ENCODE assay signal across 8 cellular contexts in the genomic region with DNA sequence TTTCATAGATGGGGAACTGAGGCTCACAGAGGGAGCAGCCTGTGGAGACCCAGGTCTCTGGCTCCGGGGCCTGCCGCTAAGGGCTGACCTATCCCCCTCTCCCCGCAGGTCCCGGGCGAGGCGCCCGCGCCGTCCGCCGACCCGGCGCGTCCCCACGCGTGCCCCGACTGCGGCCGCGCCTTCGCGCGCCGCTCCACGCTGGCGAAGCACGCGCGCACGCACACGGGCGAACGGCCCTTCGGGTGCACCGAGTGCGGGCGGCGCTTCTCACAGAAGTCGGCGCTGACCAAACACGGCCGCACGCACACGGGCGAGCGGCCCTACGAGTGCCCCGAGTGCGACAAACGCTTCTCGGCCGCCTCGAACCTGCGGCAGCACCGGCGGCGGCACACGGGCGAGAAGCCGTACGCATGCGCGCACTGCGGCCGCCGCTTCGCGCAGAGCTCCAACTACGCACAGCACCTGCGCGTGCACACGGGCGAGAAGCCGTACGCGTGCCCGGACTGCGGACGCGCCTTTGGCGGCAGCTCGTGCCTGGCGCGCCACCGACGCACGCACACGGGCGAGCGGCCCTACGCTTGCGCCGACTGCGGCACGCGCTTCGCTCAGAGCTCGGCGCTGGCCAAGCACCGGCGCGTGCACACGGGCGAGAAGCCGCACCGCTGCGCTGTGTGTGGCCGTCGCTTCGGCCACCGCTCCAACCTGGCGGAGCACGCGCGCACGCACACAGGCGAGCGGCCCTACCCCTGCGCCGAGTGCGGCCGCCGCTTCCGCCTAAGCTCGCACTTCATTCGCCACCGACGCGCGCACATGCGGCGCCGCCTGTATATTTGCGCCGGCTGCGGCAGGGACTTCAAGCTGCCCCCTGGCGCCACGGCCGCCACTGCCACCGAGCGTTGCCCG. TPM values are rescaled to one million over a fixed set of nuclear protein-coding genes. Genes with fewer than 3 reads are reported as not detected.
DNase-seq lines count a peak whose midpoint lies in the region; ATAC-seq and TF ChIP-seq lines count a peak whose summit lies in the region.

No MANE protein-coding gene starts in this region.

- peaks cover 15% of the 10 kb centered on the region for H3K4me1 ChIP-seq in CD4-positive, alpha-beta memory T cell (ENCODE audit: insufficient read depth, low read length)
- H3K4me1 ChIP-seq in Peyer's patch = peaks cover 0 to 11% (median 1%) of the 10 kb centered on the region in 4 donors

- H3K9me3 Mint-ChIP-seq in CD4-positive, alpha-beta memory T cell = no peaks in the 10 kb centered on the region
- H3K9me3 Mint-ChIP-seq in nephron progenitor cell = no peaks in the 10 kb centered on the region
- H3K9me3 Mint-ChIP-seq in stimulated activated naive CD8-positive, alpha-beta T cell treated with anti-CD3 and anti-CD28 coated beads, Interleukin-15, Interleukin-2, amounts not matched to agents 100 ng/mL and 50 ng/mL, for 24 hours = no peaks in the 10 kb centered on the region

- no peaks in the 10 kb centered on the region for H3K9me3 ChIP-seq in CD4-positive, alpha-beta memory T cell (ENCODE audit: control insufficient read depth in 1 of 2, low read length in 2 of 2)
- H3K9me3 ChIP-seq in Peyer's patch = no peaks in the 10 kb centered on the region

- H3K27me3 Mint-ChIP-seq in CD4-positive, alpha-beta memory T cell = no peaks in the 10 kb centered on the region
- H3K27me3 Mint-ChIP-seq in nephron progenitor cell (ENCODE audit: low read depth, poor library complexity) = peaks cover 6% of the 10 kb centered on the region
- H3K27me3 Mint-ChIP-seq in stimulated activated naive CD8-positive, alpha-beta T cell treated with anti-CD3 and anti-CD28 coated beads, Interleukin-15, Interleukin-2, amounts not matched to agents 100 ng/mL and 50 ng/mL, for 24 hours = no peaks in the 10 kb centered on the region

- peak overlapping the region in 4 of 7 donors; percentile 56 to 90 (median 80) for H3K27ac Mint-ChIP-seq in CD4-positive, alpha-beta memory T cell
- H3K27ac Mint-ChIP-seq in nephron progenitor cell = no peak overlapping the region
- H3K27ac Mint-ChIP-seq in stimulated activated naive CD8-positive, alpha-beta T cell treated with anti-CD3 and anti-CD28 coated beads, Interleukin-15, Interleukin-2, amounts not matched to agents 100 ng/mL and 50 ng/mL, for 24 hours = peak overlapping the region; percentile 36

- peak overlapping the region; percentile 39 to 85 (median 68) for H3K4me3 Mint-ChIP-seq in CD4-positive, alpha-beta memory T cell
- peak overlapping the region; percentile 63 for H3K4me3 Mint-ChIP-seq in nephron progenitor cell
- peak overlapping the region; percentile 67 for H3K4me3 Mint-ChIP-seq in stimulated activated naive CD8-positive, alpha-beta T cell treated with anti-CD3 and anti-CD28 coated beads, Interleukin-15, Interleukin-2, amounts not matched to agents 100 ng/mL and 50 ng/mL, for 24 hours

- DNase-seq in CD4-positive, alpha-beta memory T cell = peak; percentile 89 to 93 (median 91)
- DNase-seq in HL-60 (ENCODE audit: low read depth in 1 of 2, low spot score in 1 of 2) (peak; percentile 89 to 96), Peyer's patch (peak; percentile 75 to 94 (median 93)), fibroblast of the conjunctiva (ENCODE audit: low read depth) (peak; percentile 83), nephron progenitor cell (peak; percentile 86)
- DNase-seq in activated effector memory CD4-positive, alpha-beta T cell treated with Interleukin-2 at 50 U/mL for 16 hours = peak; percentile 88

- H3K36me3 Mint-ChIP-seq in CD4-positive, alpha-beta memory T cell = peaks cover 11 to 14% of the 10 kb centered on the region in 2 donors
- peaks cover 49% of the 10 kb centered on the region for H3K36me3 Mint-ChIP-seq in nephron progenitor cell (ENCODE audit: low read depth)
- H3K36me3 Mint-ChIP-seq in stimulated activated naive CD8-positive, alpha-beta T cell treated with anti-CD3 and anti-CD28 coated beads, Interleukin-15, Interleukin-2, amounts not matched to agents 100 ng/mL and 50 ng/mL, for 24 hours (ENCODE audit: low read depth) = peaks cover 50% of the 10 kb centered on the region

- TF ChIP-seq CTCF in HL-60 (IDR thresholded peaks at IDR 0.05; ENCODE audit: insufficient read depth, low read length) (no peak), Peyer's patch (IDR thresholded peaks at IDR 0.05) (peak in 4 of 6 experiments; percentile 15 to 40 (median 39)), nephron progenitor cell (IDR thresholded peaks at IDR 0.05) (no peak)

- H3K36me3 ChIP-seq in CD4-positive, alpha-beta memory T cell (ENCODE audit: insufficient read depth, low read length) = no peaks in the 10 kb centered on the region
- peaks cover 0 to 12% (median 0%) of the 10 kb centered on the region in 3 donors for H3K36me3 ChIP-seq in Peyer's patch

- no peaks in the 10 kb centered on the region for H3K27me3 ChIP-seq in CD4-positive, alpha-beta memory T cell (ENCODE audit: insufficient read depth, low read length)
- no peaks in the 10 kb centered on the region for H3K27me3 ChIP-seq in HL-60 (ENCODE audit: insufficient read depth, poor library complexity, severe bottlenecking)
- no peaks in the 10 kb centered on the region for H3K27me3 ChIP-seq in Peyer's patch

- peak; percentile 48 to 60 for TF ChIP-seq POLR2A in Peyer's patch (IDR thresholded peaks at IDR 0.05)

- CTCF ChIA-PET in CD4-positive, alpha-beta memory T cell (lab: Charles Lee; ENCODE audit: partially characterized antibody) = interaction anchor here (0.6 to 4.0 kb wide), 13 partner anchors 8 to 326 kb away, joined by 3 to 34 read pairs (median 4); a partner anchor contains a TSS

- ATAC-seq in GM19438 (IDR thresholded peaks at IDR 0.05; ENCODE audit: low read depth, unreplicated experiment) = peak; percentile 77

- H3K4me1 Mint-ChIP-seq in CD4-positive, alpha-beta memory T cell = peaks cover 6 to 24% (median 13%) of the 10 kb centered on the region in 4 donors
- peaks cover 6% of the 10 kb centered on the region for H3K4me1 Mint-ChIP-seq in nephron progenitor cell
- H3K4me1 Mint-ChIP-seq in stimulated activated naive CD8-positive, alpha-beta T cell treated with anti-CD3 and anti-CD28 coated beads, Interleukin-15, Interleukin-2, amounts not matched to agents 100 ng/mL and 50 ng/mL, for 24 hours (ENCODE audit: low read depth) = peaks cover 35% of the 10 kb centered on the region

- peak overlapping the region; percentile 61 for H3K27ac ChIP-seq in CD4-positive, alpha-beta memory T cell (ENCODE audit: low read depth, low read length)
- H3K27ac ChIP-seq in HL-60 (replicated peaks) = peak overlapping the region; percentile 66
- peak overlapping the region; percentile 83 to 91 (median 84) for H3K27ac ChIP-seq in Peyer's patch

- intact Hi-C loops in CD4-positive, alpha-beta memory T cell (cut with micrococcal nuclease) = loop anchor here (1.0 kb wide), 1 partner anchor 13 kb away; a partner anchor contains a TSS

- POLR2A ChIA-PET in CD4-positive, alpha-beta memory T cell (lab: Charles Lee; ENCODE audit: partially characterized antibody) = interaction anchor here (0.6 to 4.4 kb wide), 55 partner anchors 8 to 613 kb away, joined by 3 to 91 read pairs (median 5); a partner anchor contains a TSS

- H3K4me3 ChIP-seq in CD4-positive, alpha-beta memory T cell (ENCODE audit: low read length in 2 of 2) = peak overlapping the region; percentile 12 to 68
- peak overlapping the region; percentile 52 for H3K4me3 ChIP-seq in HL-60 (replicated peaks; ENCODE audit: insufficient read depth, low read length)
- peak overlapping the region; percentile 46 to 78 (median 72) for H3K4me3 ChIP-seq in Peyer's patch

RNA-seq across cellular contexts. Expression of a gene that starts 10.3 kb away (rescaled TPM):
- 1 to 10 TPM; 6.0 to 6.5 TPM for total RNA-seq in CD4-positive, alpha-beta memory T cell
- polyA plus RNA-seq in CD4-positive, alpha-beta memory T cell = 1 to 10 TPM; 1.4 to 5.0 TPM
- total RNA-seq in Peyer's patch = 10 to 100 TPM in 2 of 4 donors, 1 to 10 TPM in 2; 5.4 to 15.7 (median 8.5) TPM

RNA-seq across cellular contexts. Expression of a gene that starts 12.1 kb away (rescaled TPM):
- 10 to 100 TPM; 15.0 to 18.0 TPM for total RNA-seq in CD4-positive, alpha-beta memory T cell
- polyA plus RNA-seq in CD4-positive, alpha-beta memory T cell = 100 to 1,000 TPM in 1 of 2 donors, 10 to 100 TPM in 1; 87.0 to 115 TPM
- 10 to 100 TPM; 20.7 to 33.3 (median 27.6) TPM for total RNA-seq in Peyer's patch

RNA-seq across cellular contexts. Expression of a gene that starts 22.5 kb away (rescaled TPM):
- 10 to 100 TPM; 15.8 to 16.7 TPM for total RNA-seq in CD4-positive, alpha-beta memory T cell
- polyA plus RNA-seq in CD4-positive, alpha-beta memory T cell = 10 to 100 TPM in 1 of 2 donors, 1 to 10 TPM in 1; 5.5 to 10.7 TPM
- 1 to 10 TPM; 4.2 to 9.7 (median 7.1) TPM for total RNA-seq in Peyer's patch

RNA-seq across cellular contexts. Expression of a gene that starts 28.0 kb away (rescaled TPM):
- 10 to 100 TPM; 42.0 to 44.4 TPM for total RNA-seq in CD4-positive, alpha-beta memory T cell
- 10 to 100 TPM; 56.4 to 65.9 TPM for polyA plus RNA-seq in CD4-positive, alpha-beta memory T cell
- total RNA-seq in Peyer's patch = 100 to 1,000 TPM in 2 of 4 donors, 10 to 100 TPM in 2; 47.9 to 130 (median 106) TPM

RNA-seq across cellular contexts. Expression of a gene that starts 35.3 kb away (rescaled TPM):
- 100 to 1,000 TPM; 198 to 206 TPM for total RNA-seq in CD4-positive, alpha-beta memory T cell
- polyA plus RNA-seq in CD4-positive, alpha-beta memory T cell = 100 to 1,000 TPM; 210 to 212 TPM
- 10 to 100 TPM in 2 of 4 donors, 1 to 10 TPM in 2; 7.2 to 65.2 (median 9.8) TPM for total RNA-seq in Peyer's patch

Comparison
In these comparisons a context has a peak if more than half of its experiments do, and no peak if none do; other contexts are left out.
1. Peak in every context shown above with its lines: DNase-seq, ATAC-seq, H3K4me3 ChIP-seq and H3K27ac ChIP-seq.
2. CTCF ChIP-seq: peak in Peyer's patch (4 of 6); none in HL-60 (single experiment) and nephron progenitor cell (single experiment).